Comparison of ENCODE assay signal across 12 cellular contexts in the genomic region with DNA sequence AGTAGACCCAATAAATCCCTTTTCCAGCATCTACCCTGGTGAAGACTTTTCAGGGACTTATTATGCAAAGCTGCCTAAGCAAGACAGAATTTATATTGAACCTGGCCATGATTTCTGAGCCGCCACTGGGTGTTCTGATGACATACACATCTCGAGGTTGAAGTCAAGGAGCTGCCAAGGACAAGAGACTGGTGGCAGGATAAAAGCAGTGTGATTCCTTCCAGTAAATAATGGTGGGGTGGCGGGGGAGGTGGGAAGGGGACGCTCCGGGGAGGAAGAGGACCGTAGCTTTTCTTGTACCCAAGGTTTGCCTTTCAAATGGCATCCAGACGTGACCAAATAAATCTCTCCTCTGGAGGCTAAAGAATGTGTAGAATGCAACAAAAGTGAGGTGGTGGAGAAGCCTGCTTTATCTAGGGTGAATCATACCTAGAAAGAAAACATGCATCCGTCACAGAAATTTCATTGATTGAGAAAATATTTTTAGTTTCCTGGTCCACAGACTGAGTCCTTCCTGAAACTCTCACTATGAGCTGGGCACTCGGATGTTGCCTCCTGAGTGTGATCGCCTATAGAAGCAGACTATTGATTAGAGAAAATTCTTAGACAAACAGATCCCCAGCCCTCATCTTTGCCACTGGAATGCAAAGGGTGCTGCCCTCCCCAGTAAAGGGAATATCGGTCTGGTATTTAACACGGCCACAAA.
DNase-seq lines count a peak whose midpoint lies in the region; TF ChIP-seq lines count a peak whose summit lies in the region.
"Had no signal": no experiment of that assay in that cellular context is flagged by ENCODE, and none has a peak within 500 bp of the region (broad histone marks: within the 10 kb centered on the region; RNA-seq: fewer than 3 reads in every experiment).

No MANE protein-coding gene starts in this region.

- no peaks in the 10 kb centered on the region for H3K27me3 ChIP-seq in endodermal cell (ENCODE audit: control insufficient read depth, insufficient read depth, low read length, poor library complexity, severe bottlenecking)
- H3K27me3 ChIP-seq: ascending aorta, heart right ventricle had no signal

- H3K4me3 Mint-ChIP-seq in endodermal cell (no peak overlapping the region), neural crest cell (no peak overlapping the region)

- H3K4me1 Mint-ChIP-seq in endodermal cell (peaks cover 9% of the 10 kb centered on the region), neural crest cell (peaks cover 17% of the 10 kb centered on the region)

- peaks cover 11% of the 10 kb centered on the region for H3K9me3 ChIP-seq in endodermal cell (ENCODE audit: control insufficient read depth, low read length)
- H3K9me3 ChIP-seq: ascending aorta had no signal

- TF ChIP-seq CTCF in AG10803 (conservative IDR thresholded peaks at IDR 0.05; ENCODE audit: low read length) (no peak), endodermal cell (conservative IDR thresholded peaks at IDR 0.05) (no peak), neural crest cell (conservative IDR thresholded peaks at IDR 0.05) (no peak)

- DNase-seq in AG10803 (ENCODE audit: low read depth) (peak; percentile 84), LHCN-M2 (ENCODE audit: low read depth) (peak; percentile 78), endodermal cell (peak; percentile 30), neural crest cell (ENCODE audit: low read depth, low spot score) (no peak), SHP77 (lab: John Stamatoyannopoulos, UW) (no peak), NCI-H1048 (lab: John Stamatoyannopoulos, UW) (no peak), NCI-H1694 treated with DMSO at 0.1 percent for 48 hours (lab: John Stamatoyannopoulos, UW) (no peak)
- no peak for DNase-seq in NK-92 treated with Interleukin-12 subunit alpha and Interleukin-12 subunit beta, amount 100 ng/mL, for 24 hours (lab: John Stamatoyannopoulos, UW)
- DNase-seq: heart right ventricle; NCI-H69; stimulated activated CD4-positive, alpha-beta T cell treated with anti-CD3 and anti-CD28 coated beads, Interleukin-2, amount 100 ng/mL, for 24 hours had no signal

- H3K4me1 ChIP-seq in endodermal cell (ENCODE audit: control insufficient read depth, insufficient read depth, low read length) = peaks cover 5% of the 10 kb centered on the region
- H3K4me1 ChIP-seq: ascending aorta had no signal

- H3K9me3 Mint-ChIP-seq in endodermal cell (peaks cover 12% of the 10 kb centered on the region), neural crest cell (peaks cover 3% of the 10 kb centered on the region)

- WGBS in endodermal cell (ENCODE audit: insufficient coverage in 1 of 2, insufficient read length in 1 of 2), 2 experiments = 79 to 84% methylated on average over 10 to 12 of the region's 12 CpGs

- H3K4me3 ChIP-seq in AG10803 (ENCODE audit: low read length) = no peak overlapping the region
- no peak overlapping the region for H3K4me3 ChIP-seq in endodermal cell (ENCODE audit: low read length)
- H3K4me3 ChIP-seq: ascending aorta, heart right ventricle had no signal

- H3K27ac Mint-ChIP-seq in endodermal cell (no peak overlapping the region), neural crest cell (ENCODE audit: unreplicated experiment) (peak overlapping the region; percentile 36)

- H3K36me3 Mint-ChIP-seq in endodermal cell (ENCODE audit: low read depth) (no peaks in the 10 kb centered on the region), neural crest cell (ENCODE audit: low read depth) (no peaks in the 10 kb centered on the region)

- no peaks in the 10 kb centered on the region for H3K36me3 ChIP-seq in endodermal cell (ENCODE audit: control insufficient read depth, insufficient read depth, low read length)
- H3K36me3 ChIP-seq: ascending aorta, heart right ventricle had no signal

- no peak overlapping the region for H3K9ac ChIP-seq in endodermal cell (ENCODE audit: extremely low read depth, low read length, poor library complexity, severe bottlenecking)

- H3K27ac ChIP-seq in endodermal cell (ENCODE audit: low read depth, low read length) = no peak overlapping the region

- H3K27me3 Mint-ChIP-seq in endodermal cell (ENCODE audit: insufficient read depth) (peaks cover 12% of the 10 kb centered on the region), neural crest cell (ENCODE audit: low read depth) (no peaks in the 10 kb centered on the region)

Comparison
In these comparisons a context has a peak if more than half of its experiments do, and no peak if none do; other contexts are left out.
1. DNase-seq: peak in AG10803 (single experiment), LHCN-M2 (single experiment) and endodermal cell (single experiment); none in neural crest cell (single experiment), SHP77 (0 of 2), NCI-H1048 (single experiment), NK-92 treated with Interleukin-12 subunit alpha and Interleukin-12 subunit beta, amount 100 ng/mL, for 24 hours (single experiment) and NCI-H1694 treated with DMSO at 0.1 percent for 48 hours (single experiment).